In genomic region chr1:92537333-92537884, GRCh38 we compare ENCODE assay signal across 16 cellular contexts. TPM values are rescaled to one million over a fixed set of nuclear protein-coding genes. Genes with fewer than 3 reads are reported as not detected.
DNase-seq lines count a peak whose midpoint lies in the region; ATAC-seq, FAIRE-seq and TF ChIP-seq lines count a peak whose summit lies in the region.
"Had no signal": no experiment of that assay in that cellular context is flagged by ENCODE, and none has a peak within 500 bp of the region (broad histone marks: within the 10 kb centered on the region; RNA-seq: fewer than 3 reads in every experiment).

No MANE protein-coding gene starts in this region.

- no peak overlapping the region for H3K4ac ChIP-seq in trophoblast cell (ENCODE audit: low read depth, low read length)

- TSS peak; percentile 77 for BruUV-seq in GM12878 (replicated peaks; lab: Mats Ljungman, UMichigan)

- CTCF ChIA-PET in GM12878 (lab: Yijun Ruan, JAX): interaction anchor here (0.6 to 5.9 kb wide), 18 partner anchors 19 to 538 kb away, joined by 3 to 60 read pairs (median 5); partner anchors contain the start of gene GFI1

- H4K12ac ChIP-seq in trophoblast cell (ENCODE audit: low read depth, low read length): no peak overlapping the region

- no peak for DNase-seq in activated CD4-positive, alpha-beta T cell treated with anti-CD3 and anti-CD28 coated beads, Interleukin-2, amount 10 ng/mL, durations not matched to agents 24 days and 14 days
- no peak for DNase-seq in activated CD4-positive, alpha-beta T cell treated with anti-CD3 and anti-CD28 coated beads for 4 hours
- DNase-seq in GM12878 (ENCODE audit: low read depth, low spot score) (no peak), small intestine (no peak), posterior vena cava (ENCODE audit: low spot score) (no peak), trophoblast cell (no peak)
- DNase-seq: activated CD4-positive, alpha-beta T cell treated with anti-CD3 and anti-CD28 coated beads, Interleukin-2, amount 50 U/mL, for 4 hours; amygdala; cortex of kidney; KG1; left lung; NCI-H1694; NCI-H526; stimulated activated naive CD4-positive, alpha-beta T cell treated with Interleukin-2 at 50 U/mL for 16 hours had no signal

- H3K9ac ChIP-seq in OCI-LY1 (ENCODE audit: low read length): peak overlapping the region; percentile 55
- H3K9ac ChIP-seq in GM12878 (ENCODE audit: control insufficient read depth, insufficient read depth, low read length): no peak overlapping the region; the same call in none of the 2 replicates
- no peak overlapping the region for H3K9ac ChIP-seq in trophoblast cell (ENCODE audit: low read length)

- no peak overlapping the region for H2BK120ac ChIP-seq in trophoblast cell (ENCODE audit: insufficient read depth, low read length, poor library complexity)

- no peak overlapping the region for H4K8ac ChIP-seq in trophoblast cell (ENCODE audit: low read depth, low read length)

- H2AFZ ChIP-seq in OCI-LY1 (ENCODE audit: low read length) (0 out of 2 replicates have a peak overlapping the region, but pooled peaks have one; percentile 45), GM12878 (ENCODE audit: control insufficient read depth, low read depth, low read length) (no peak overlapping the region), trophoblast cell (ENCODE audit: insufficient read depth, low read length, poor library complexity) (no peak overlapping the region)

- POLR2A ChIA-PET in GM12878 (lab: Charles Lee): interaction anchor here (0.6 to 3.6 kb wide), 10 partner anchors 17 to 438 kb away, joined by 3 to 77 read pairs (median 5); partner anchors contain the start of gene GFI1

- H3K27ac ChIP-seq in OCI-LY1 (ENCODE audit: low read depth, low read length, poor library complexity, severe bottlenecking) (peak overlapping the region; percentile 90), GM12878 (ENCODE audit: control insufficient read depth, insufficient read depth) (peak overlapping the region; percentile 79; the same call in 1 of the 2 replicates), small intestine (ENCODE audit: low read depth in 1 of 2, low read length in 1 of 2) (no peak overlapping the region), trophoblast cell (ENCODE audit: low read depth, low read length) (no peak overlapping the region)
- H3K27ac ChIP-seq: left lung had no signal

- ATAC-seq in GM12878: no peak
- no peak for ATAC-seq in GM21737 (IDR thresholded peaks at IDR 0.05; ENCODE audit: unreplicated experiment)

- no peak overlapping the region for H3K23ac ChIP-seq in trophoblast cell (ENCODE audit: low read length)

- peaks cover 13% of the 10 kb centered on the region for H3K9me3 Mint-ChIP-seq in activated CD4-positive, alpha-beta T cell treated with anti-CD3 and anti-CD28 coated beads, Interleukin-2, amount 10 ng/mL, durations not matched to agents 24 days and 14 days

- no peaks in the 10 kb centered on the region for H3K79me1 ChIP-seq in trophoblast cell (ENCODE audit: low read length)

- no peak overlapping the region for H2BK5ac ChIP-seq in trophoblast cell (ENCODE audit: low read depth, low read length, poor library complexity)

- H3K4me2 ChIP-seq in OCI-LY1 (ENCODE audit: low read length): peak overlapping the region; percentile 55
- H3K4me2 ChIP-seq in GM12878 (ENCODE audit: control insufficient read depth, insufficient read depth): peak overlapping the region; percentile 76
- H3K4me2 ChIP-seq in trophoblast cell (ENCODE audit: low read length): no peak overlapping the region

- H3K9me2 ChIP-seq in OCI-LY1 (ENCODE audit: low read depth, low read length): no peaks in the 10 kb centered on the region

- H3K27ac Mint-ChIP-seq in activated CD4-positive, alpha-beta T cell treated with anti-CD3 and anti-CD28 coated beads, Interleukin-2, amount 10 ng/mL, durations not matched to agents 24 days and 14 days: peak overlapping the region; percentile 88

- H3K9me3 ChIP-seq in OCI-LY1 (ENCODE audit: low read length): no peaks in the 10 kb centered on the region
- no peaks in the 10 kb centered on the region for H3K9me3 ChIP-seq in GM12878 (replicated peaks; ENCODE audit: control insufficient read depth, insufficient read depth, low read length)
- H3K9me3 ChIP-seq in small intestine (ENCODE audit: control insufficient read depth, low read depth): no peaks in the 10 kb centered on the region
- H3K9me3 ChIP-seq in trophoblast cell (ENCODE audit: insufficient read depth, low read depth, low read length): no peaks in the 10 kb centered on the region
- H3K9me3 ChIP-seq: left lung had no signal

- H3K79me2 ChIP-seq in OCI-LY1 (ENCODE audit: insufficient read depth, low read length): no peaks in the 10 kb centered on the region
- no peaks in the 10 kb centered on the region for H3K79me2 ChIP-seq in GM12878 (ENCODE audit: control insufficient read depth, insufficient read depth, low read length)
- H3K79me2 ChIP-seq in trophoblast cell (ENCODE audit: control insufficient read depth, insufficient read depth, low read length, poor library complexity): no peaks in the 10 kb centered on the region

- TF ChIP-seq EP300 in GM12878 (IDR thresholded peaks at IDR 0.05; ENCODE audit: borderline replicate concordance in 1 of 2, control insufficient read depth in 1 of 2, low read depth in 2 of 2, low read length in 2 of 2): no peak

- H3K36me3 Mint-ChIP-seq in activated CD4-positive, alpha-beta T cell treated with anti-CD3 and anti-CD28 coated beads, Interleukin-2, amount 10 ng/mL, durations not matched to agents 24 days and 14 days (ENCODE audit: low read depth): peaks cover 49% of the 10 kb centered on the region

- RAD21 ChIA-PET in GM12878 (lab: Charles Lee; ENCODE audit: unreplicated experiment): interaction anchor here (0.7 to 3.6 kb wide), 23 partner anchors 16 to 227 kb away, joined by 3 to 138 read pairs (median 7); partner anchors contain the start of gene GFI1

- H3K14ac ChIP-seq in trophoblast cell (ENCODE audit: low read length): no peak overlapping the region

- TF ChIP-seq RAD21 in GM12878 (IDR thresholded peaks at IDR 0.05; ENCODE audit: insufficient read depth, low read depth, low read length): no peak

- H4K91ac ChIP-seq in trophoblast cell (ENCODE audit: low read depth, low read length): no peak overlapping the region

- SMC1A ChIA-PET in GM12878 (lab: Charles Lee; ENCODE audit: uncharacterized antibody, unreplicated experiment): interaction anchor here (0.7 to 3.6 kb wide), 33 partner anchors 12 to 237 kb away, joined by 3 to 100 read pairs (median 7); partner anchors contain the start of gene GFI1

- WGBS in GM12878 (ENCODE audit: insufficient coverage, insufficient replicate concordance, low lambda C conversion rate, missing lambda C conversion rate): 0% methylated on average over 1 of the region's 1 CpG
- 3 to 39% (median 11%) methylated on average over 1 of the region's 1 CpG for WGBS in small intestine, 3 donors
- no CpG with 5 or more reads among the region's 1 CpG for WGBS in trophoblast cell (ENCODE audit: extremely low coverage, insufficient coverage, insufficient read length)

- no peak overlapping the region for H2BK12ac ChIP-seq in trophoblast cell (ENCODE audit: low read length)

- H3F3A ChIP-seq in OCI-LY1 (ENCODE audit: insufficient read depth, low read length): no peaks in the 10 kb centered on the region

- no peaks in the 10 kb centered on the region for H3K27me3 ChIP-seq in OCI-LY1 (ENCODE audit: insufficient read depth, low read length)
- H3K27me3 ChIP-seq in GM12878 (replicated peaks in 1 of 2; ENCODE audit: control insufficient read depth in 2 of 2, insufficient read depth in 2 of 2, low read length in 1 of 2): no peaks in the 10 kb centered on the region
- no peaks in the 10 kb centered on the region for H3K27me3 ChIP-seq in small intestine (ENCODE audit: control insufficient read depth in 2 of 2, insufficient read depth in 2 of 2, low read length in 2 of 2)
- H3K27me3 ChIP-seq in trophoblast cell (ENCODE audit: insufficient read depth, low read length): no peaks in the 10 kb centered on the region
- H3K27me3 ChIP-seq: left lung had no signal

- in situ Hi-C loops in GM12878 (cut with MboI): no loop called here

- H4K20me1 ChIP-seq in OCI-LY1 (ENCODE audit: insufficient read depth, low read length) (no peaks in the 10 kb centered on the region), GM12878 (ENCODE audit: control insufficient read depth, insufficient read depth) (no peaks in the 10 kb centered on the region)

- H3K4me1 Mint-ChIP-seq in activated CD4-positive, alpha-beta T cell treated with anti-CD3 and anti-CD28 coated beads, Interleukin-2, amount 10 ng/mL, durations not matched to agents 24 days and 14 days: peaks cover 72% of the 10 kb centered on the region

- TF ChIP-seq POLR2A in GM12878 (IDR thresholded peaks at IDR 0.05; ENCODE audit: low read depth, low read length): no peak

- H3K4me3 ChIP-seq in OCI-LY1 (ENCODE audit: low read depth, low read length, poor library complexity, severe bottlenecking) (peak overlapping the region; percentile 27), GM12878 (no peak overlapping the region), small intestine (ENCODE audit: low read depth in 1 of 2, low read length in 2 of 2) (no peak overlapping the region), trophoblast cell (ENCODE audit: low read depth, low read length) (no peak overlapping the region)
- H3K4me3 ChIP-seq: left lung had no signal

- no peaks in the 10 kb centered on the region for H3K27me3 Mint-ChIP-seq in activated CD4-positive, alpha-beta T cell treated with anti-CD3 and anti-CD28 coated beads, Interleukin-2, amount 10 ng/mL, durations not matched to agents 24 days and 14 days

- no peak for FAIRE-seq in GM12878 (lab: Jason Lieb, UNC)
- FAIRE-seq in small intestine (lab: Jason Lieb, UNC): peak; percentile 19

- intact Hi-C loops in activated CD4-positive, alpha-beta T cell treated with anti-CD3 and anti-CD28 coated beads, Interleukin-2, amount 10 ng/mL, durations not matched to agents 24 days and 14 days (cut with micrococcal nuclease): loop anchor here (1.0 to 10.0 kb wide), 4 partner anchors 35 to 983 kb away; no protein-coding TSS in a partner anchor
- intact Hi-C loops in GM12878 (cut with micrococcal nuclease; ENCODE audit: unreplicated experiment): loop anchor here (1.0 to 5.0 kb wide), 3 partner anchors 35 to 240 kb away; partner anchors contain the start of genes GFI1, GLMN and RPAP2
- intact Hi-C loops in posterior vena cava (cut with DNase I): no loop called here

- peak overlapping the region; percentile 64 for H3K4me3 Mint-ChIP-seq in activated CD4-positive, alpha-beta T cell treated with anti-CD3 and anti-CD28 coated beads, Interleukin-2, amount 10 ng/mL, durations not matched to agents 24 days and 14 days

- H2AK5ac ChIP-seq in trophoblast cell (ENCODE audit: low read length): no peak overlapping the region

- no peak overlapping the region for H3K18ac ChIP-seq in trophoblast cell (ENCODE audit: low read length)

- H3K4me1 ChIP-seq in OCI-LY1 (ENCODE audit: insufficient read depth, low read length, severe bottlenecking) (peaks cover 40% of the 10 kb centered on the region), GM12878 (ENCODE audit: control insufficient read depth, insufficient read depth, low read length) (peaks cover 14% of the 10 kb centered on the region), small intestine (ENCODE audit: control insufficient read depth in 2 of 2, insufficient read depth in 1 of 2, low read depth in 1 of 2, low read length in 1 of 2) (peaks cover 0 to 3% of the 10 kb centered on the region in 2 donors), trophoblast cell (ENCODE audit: control insufficient read depth in 1 of 2, insufficient read depth in 2 of 2, low read length in 2 of 2) (no peaks in the 10 kb centered on the region)

- no peak for TF ChIP-seq CTCF in OCI-LY1 (IDR thresholded peaks at IDR 0.05; ENCODE audit: low read length)
- TF ChIP-seq CTCF in GM12878 (IDR thresholded peaks at IDR 0.05 in 2 of 3, conservative IDR thresholded peaks at IDR 0.05 in 1 of 3; ENCODE audit: control insufficient read depth in 2 of 3, extremely low read depth in 1 of 3, insufficient read depth in 1 of 3, low read depth in 3 of 3, low read length in 3 of 3): no peak

- H3K36me3 ChIP-seq in OCI-LY1 (ENCODE audit: insufficient read depth, low read length) (no peaks in the 10 kb centered on the region), GM12878 (ENCODE audit: control insufficient read depth in 2 of 2, insufficient read depth in 2 of 2, low read length in 1 of 2) (no peaks in the 10 kb centered on the region), small intestine (ENCODE audit: control insufficient read depth in 2 of 2, insufficient read depth in 2 of 2, low read length in 2 of 2) (no peaks in the 10 kb centered on the region), trophoblast cell (ENCODE audit: control insufficient read depth in 1 of 2, insufficient read depth in 2 of 2, low read length in 2 of 2) (no peaks in the 10 kb centered on the region)
- H3K36me3 ChIP-seq: left lung had no signal

RNA-seq across cellular contexts. Expression of gene GFI1, which starts 50.7 kb away (rescaled TPM):
- 85.1 and 87.1 TPM in 2 replicates for total RNA-seq in activated CD4-positive, alpha-beta T cell treated with anti-CD3 and anti-CD28 coated beads, Interleukin-2, amount 10 ng/mL, durations not matched to agents 24 days and 14 days
- total RNA-seq in GM12878 (2013; cell fraction: nucleolus; rRNA removed): 32.5 and 37.0 TPM in 2 replicates
- total RNA-seq in GM12878 (2014; rRNA removed) (11.2 and 11.9 TPM in 2 replicates), GM12878 (2014; rRNA removed; fragmentation: Illumina TruSeq; extraction: Trizol) (7.1 and 7.3 TPM in 2 replicates), GM12878 (2021) (12.4 and 13.0 TPM in 2 replicates), posterior vena cava (1 to 10 TPM in 1 of 2 donors, under 1 TPM in 1; 0.76 to 1.1 TPM)
- 3.1 TPM for polyA plus RNA-seq in GM12878 (2011; ENCODE audit: low read depth)
- polyA plus RNA-seq in GM12878 (2011; rRNA removed) (14.1 and 18.3 TPM in 2 replicates), GM12878 (2014; fragmentation: Illumina TruSeq; extraction: Trizol) (6.9 and 7.1 TPM in 2 replicates), GM12878 (2014; fragmentation: Nextera tagmentation; extraction: Ambion mirVana) (1 to 10 TPM; 1.8 to 2.2 TPM), GM12878 (2014; rRNA removed) (9.5 and 11.6 TPM in 2 replicates), GM12878 (2016; fragmentation: Nextera tagmentation; extraction: Ambion mirVana) (1 to 10 TPM; 6.0 to 7.5 TPM), small intestine (1 to 10 TPM; 2.5 to 3.0 (median 2.7) TPM)
- 19.1 and 25.6 TPM in 2 replicates for polyA plus RNA-seq in GM12878 (2011; cell fraction: cytosol; rRNA removed)
- polyA plus RNA-seq in GM12878 (2011; cell fraction: nucleus; rRNA removed): 71.3 and 78.7 TPM in 2 replicates
- polyA plus RNA-seq in GM12878 (2012): 3.7 and 5.5 TPM in 2 replicates
- polyA minus RNA-seq in GM12878 (2011; rRNA and poly(A)+ RNA removed): 23.6 and 29.8 TPM in 2 replicates
- polyA minus RNA-seq in GM12878 (2011; cell fraction: cytosol; rRNA and poly(A)+ RNA removed): 10.5 and 13.4 TPM in 2 replicates
- 25.0 and 43.4 TPM in 2 replicates for polyA minus RNA-seq in GM12878 (2011; cell fraction: nucleus; rRNA and poly(A)+ RNA removed)
- 0.17 and 0.25 TPM in 2 replicates for polyA plus RNA-seq in trophoblast cell (2013)

Comparison
In these comparisons a context has a peak if more than half of its experiments do, and no peak if none do; other contexts are left out.
1. H3K27ac ChIP-seq: peak in OCI-LY1 (single experiment) and GM12878 (single experiment); none in small intestine (0 of 2) and trophoblast cell (single experiment).
2. intact Hi-C loops: an anchor here in activated CD4-positive, alpha-beta T cell treated with anti-CD3 and anti-CD28 coated beads, Interleukin-2, amount 10 ng/mL, durations not matched to agents 24 days and 14 days (1.0 to 10.0 kb wide) and GM12878 (1.0 to 5.0 kb wide); none called in posterior vena cava.